ENCODE assay signal across 8 cellular contexts in genomic region chr22:45441158-45441557, GRCh38. TPM values are rescaled to one million over a fixed set of nuclear protein-coding genes. Genes with fewer than 3 reads are reported as not detected.
DNase-seq lines count a peak whose midpoint lies in the region; ATAC-seq and TF ChIP-seq lines count a peak whose summit lies in the region.

No MANE protein-coding gene starts in this region.

- H3K27me3 Mint-ChIP-seq in T-helper 2 cell treated with Interferon-gamma antibody and Interleukin-4, amounts not matched to agents 5 μg/mL and 100 μg/mL, for 36 hours (ENCODE audit: low read depth): peaks cover 3% of the 10 kb centered on the region

- H3K36me3 Mint-ChIP-seq in T-helper 2 cell treated with Interferon-gamma antibody and Interleukin-4, amounts not matched to agents 5 μg/mL and 100 μg/mL, for 36 hours (ENCODE audit: low read depth): peaks cover 2% of the 10 kb centered on the region

- peak; percentile 13 for TF ChIP-seq CTCF in lung (IDR thresholded peaks at IDR 0.05; ENCODE audit: control extremely low read depth, extremely low read depth)
- peak; percentile 42 to 52 (median 46) for TF ChIP-seq CTCF in transverse colon (IDR thresholded peaks at IDR 0.05)

- peaks cover 10% of the 10 kb centered on the region for H3K4me1 Mint-ChIP-seq in T-helper 2 cell treated with Interferon-gamma antibody and Interleukin-4, amounts not matched to agents 5 μg/mL and 100 μg/mL, for 36 hours (ENCODE audit: low read depth)

- H3K4me3 Mint-ChIP-seq in T-helper 2 cell treated with Interferon-gamma antibody and Interleukin-4, amounts not matched to agents 5 μg/mL and 100 μg/mL, for 36 hours: peak overlapping the region; percentile 77

- H3K9me3 ChIP-seq in lung (ENCODE audit: control insufficient read depth in 2 of 2, insufficient read depth in 1 of 2, low read length in 1 of 2) (peaks cover 0 to 2% of the 10 kb centered on the region in 2 donors), transverse colon (no peaks in the 10 kb centered on the region)

- intact Hi-C loops in transverse colon (cut with DNase I; ENCODE audit: low total_unique reads): loop anchor here (1.0 kb wide), 1 partner anchor 113 kb away; no protein-coding TSS in a partner anchor

- no peaks in the 10 kb centered on the region for H3K9me3 Mint-ChIP-seq in T-helper 2 cell treated with Interferon-gamma antibody and Interleukin-4, amounts not matched to agents 5 μg/mL and 100 μg/mL, for 36 hours

- H3K4me3 ChIP-seq in lung (no peak overlapping the region), transverse colon (no peak overlapping the region)

- H3K27me3 ChIP-seq in lung (ENCODE audit: control insufficient read depth, insufficient read depth) (no peaks in the 10 kb centered on the region), transverse colon (no peaks in the 10 kb centered on the region)

- no peak for TF ChIP-seq POLR2A in transverse colon (IDR thresholded peaks at IDR 0.05)

- no peak for ATAC-seq in lung (ENCODE audit: insufficient read depth, low FRiP score)

- H3K36me3 ChIP-seq in lung (ENCODE audit: control insufficient read depth in 2 of 2, insufficient read depth in 2 of 2, low read length in 2 of 2) (no peaks in the 10 kb centered on the region), transverse colon (no peaks in the 10 kb centered on the region)

- WGBS in lung, 2 donors: 24 to 30% methylated on average over 9 of the region's 9 CpGs
- 10 to 15% methylated on average over 8 to 9 of the region's 9 CpGs for WGBS in transverse colon (ENCODE audit: low coverage in 1 of 2), 2 donors

- peaks cover 0 to 4% of the 10 kb centered on the region in 2 donors for H3K4me1 ChIP-seq in lung (ENCODE audit: control insufficient read depth in 2 of 2, insufficient read depth in 2 of 2, low read length in 2 of 2)
- H3K4me1 ChIP-seq in transverse colon: no peaks in the 10 kb centered on the region

- in situ Hi-C loops in transverse colon (cut with MboI; ENCODE audit: low pct_ligation_motif_present in 1 of 4, low pct_unique_long_range_greater_than_20kb in 1 of 4, low sequenced_read_pairs in 3 of 4): loop anchor here in 3 of 4 donors (10.0 kb wide), 1 partner anchor 114 kb away; no protein-coding TSS in a partner anchor

- DNase-seq in NCI-H1417 (lab: John Stamatoyannopoulos, UW): peak; percentile 8 to 74 (median 28)
- DNase-seq in NCI-H1417 treated with DMSO at 0.1 percent for 48 hours (lab: John Stamatoyannopoulos, UW): no peak
- DNase-seq in LoVo (ENCODE audit: low spot score): peak; percentile 66
- peak; percentile 24 for DNase-seq in T-helper 2 cell treated with Interferon-gamma antibody and Interleukin-4, amounts not matched to agents 5 μg/mL and 100 μg/mL, for 36 hours (ENCODE audit: low spot score)
- DNase-seq in dermis blood vessel endothelial cell: peak; percentile 60
- peak; percentile 45 for DNase-seq in lung (ENCODE audit: low spot score)
- peak; percentile 51 for DNase-seq in transverse colon
- no peak for DNase-seq in NK-92 (lab: John Stamatoyannopoulos, UW; ENCODE audit: unreplicated experiment)

- H3K27ac ChIP-seq in lung (ENCODE audit: low read depth in 1 of 2, low read length in 1 of 2) (peak overlapping the region in 1 of 2 donors; percentile 19), transverse colon (peak overlapping the region in 1 of 4 donors; percentile 13)

- no peak for TF ChIP-seq EP300 in transverse colon (IDR thresholded peaks at IDR 0.05; ENCODE audit: low read depth)

- peak overlapping the region; percentile 0 for H3K27ac Mint-ChIP-seq in T-helper 2 cell treated with Interferon-gamma antibody and Interleukin-4, amounts not matched to agents 5 μg/mL and 100 μg/mL, for 36 hours

RNA-seq across cellular contexts. Expression of gene RIBC2, which starts 27.7 kb away (rescaled TPM):
- total RNA-seq in dermis blood vessel endothelial cell (0.34 and 1.3 TPM in 2 replicates), lung (1 to 10 TPM; 7.0 to 8.1 TPM), transverse colon (not detected)
- polyA plus RNA-seq in lung: 1 to 10 TPM; 2.8 to 4.4 TPM

RNA-seq across cellular contexts. Expression of gene SMC1B, which starts 27.8 kb away (rescaled TPM):
- total RNA-seq in dermis blood vessel endothelial cell (not detected in 2 replicates), lung (not detected), transverse colon (not detected)
- under 1 TPM; 0.01 to 0.04 TPM for polyA plus RNA-seq in lung

Comparison
In these comparisons a context has a peak if more than half of its experiments do, and no peak if none do; other contexts are left out.
1. DNase-seq: peak in NCI-H1417 (3 of 3), LoVo (single experiment), T-helper 2 cell treated with Interferon-gamma antibody and Interleukin-4, amounts not matched to agents 5 μg/mL and 100 μg/mL, for 36 hours (single experiment), dermis blood vessel endothelial cell (single experiment), lung (single experiment) and transverse colon (single experiment); none in NCI-H1417 treated with DMSO at 0.1 percent for 48 hours (single experiment) and NK-92 (single experiment).